In genomic region chr1:61980561-61980960, GRCh38 we compare ENCODE assay signal across 14 cellular contexts.
A peak's percentile ranks its signal among the peaks of the same experiment; 100 is the strongest.
DNase-seq lines count a peak whose midpoint lies in the region; ATAC-seq and TF ChIP-seq lines count a peak whose summit lies in the region.
"Had no signal": no experiment of that assay in that cellular context is flagged by ENCODE, and none has a peak within 500 bp of the region (broad histone marks: within the 10 kb centered on the region; RNA-seq: fewer than 3 reads in every experiment).

No MANE protein-coding gene starts in this region.

- H3K36me3 ChIP-seq in iPS-20b (ENCODE audit: insufficient read depth, low read depth, low read length), result no peaks in the 10 kb centered on the region
- H3K36me3 ChIP-seq in right atrium auricular region, result no peaks in the 10 kb centered on the region
- H3K36me3 ChIP-seq: BLaER1 had no signal

- DNase-seq in stimulated activated CD4-positive, alpha-beta T cell treated with anti-CD3 and anti-CD28 coated beads, Interleukin-15, amount 100 ng/mL, for 24 hours, result peak; percentile 15
- no peak for DNase-seq in stimulated activated CD4-positive, alpha-beta T cell treated with anti-CD3 and anti-CD28 coated beads, Interleukin-2, amount 100 ng/mL, for 48 hours
- DNase-seq in astrocyte of the hippocampus (ENCODE audit: low read depth, low spot score), result peak; percentile 12
- DNase-seq in DMS53 treated with DMSO at 0.1 percent for 48 hours (lab: John Stamatoyannopoulos, UW; ENCODE audit: unreplicated experiment), result no peak
- DNase-seq in right atrium auricular region (ENCODE audit: low spot score), result no peak
- DNase-seq: activated CD8-positive, alpha-beta memory T cell treated with anti-CD3 and anti-CD28 coated beads for 24 hours; activated naive CD4-positive, alpha-beta T cell; left cardiac atrium; NCI-H2107 had no signal

- H3K27ac ChIP-seq in iPS-20b (ENCODE audit: low read length) (peak overlapping the region; percentile 12), right atrium auricular region (no peak overlapping the region)
- H3K27ac ChIP-seq: BLaER1 had no signal

- H3K9me3 ChIP-seq in iPS-20b (ENCODE audit: insufficient read depth, low read depth, low read length) (no peaks in the 10 kb centered on the region), right atrium auricular region (no peaks in the 10 kb centered on the region)
- H3K9me3 ChIP-seq: BLaER1 had no signal

- H3K4me3 ChIP-seq in iPS-20b (ENCODE audit: low read length) (no peak overlapping the region), right atrium auricular region (no peak overlapping the region)
- H3K4me3 ChIP-seq: BLaER1 had no signal

- H3K27me3 ChIP-seq in iPS-20b (ENCODE audit: insufficient read depth, low read length) (no peaks in the 10 kb centered on the region), right atrium auricular region (no peaks in the 10 kb centered on the region)
- H3K27me3 ChIP-seq: BLaER1 had no signal

- peak overlapping the region; percentile 58; the same call in 1 of the 2 replicates for H3K9ac ChIP-seq in iPS-20b (ENCODE audit: low read depth, low read length)
- H3K9ac ChIP-seq: BLaER1 had no signal

- TF ChIP-seq CTCF in right atrium auricular region (IDR thresholded peaks at IDR 0.05), result no peak

- ATAC-seq in HG03175 (IDR thresholded peaks at IDR 0.05; ENCODE audit: unreplicated experiment), result no peak
- no peak for ATAC-seq in HG02678 (IDR thresholded peaks at IDR 0.05; ENCODE audit: unreplicated experiment)
- ATAC-seq: HCT116, left cardiac atrium had no signal

- H3K4me1 ChIP-seq in iPS-20b (ENCODE audit: insufficient read depth, low read length) (peaks cover 20% of the 10 kb centered on the region; the same call in 1 of the 2 replicates), right atrium auricular region (no peaks in the 10 kb centered on the region)
- H3K4me1 ChIP-seq: BLaER1 had no signal

Comparison
In these comparisons a context has a peak if more than half of its experiments do, and no peak if none do; other contexts are left out.
1. DNase-seq: peak in stimulated activated CD4-positive, alpha-beta T cell treated with anti-CD3 and anti-CD28 coated beads, Interleukin-15, amount 100 ng/mL, for 24 hours (single experiment) and astrocyte of the hippocampus (single experiment); none in stimulated activated CD4-positive, alpha-beta T cell treated with anti-CD3 and anti-CD28 coated beads, Interleukin-2, amount 100 ng/mL, for 48 hours (0 of 2), DMS53 treated with DMSO at 0.1 percent for 48 hours (single experiment) and right atrium auricular region (single experiment).